Comparison of ENCODE assay signal across 27 cellular contexts in genomic region chr14:51610766-51611165, GRCh38. TPM values are rescaled to one million over a fixed set of nuclear protein-coding genes. Genes with fewer than 3 reads are reported as not detected.
DNase-seq lines count a peak whose midpoint lies in the region; FAIRE-seq and TF ChIP-seq lines count a peak whose summit lies in the region.
"Had no signal": no experiment of that assay in that cellular context is flagged by ENCODE, and none has a peak within 500 bp of the region (broad histone marks: within the 10 kb centered on the region; RNA-seq: fewer than 3 reads in every experiment).

No MANE protein-coding gene starts in this region.

- no peak for FAIRE-seq in H54 (lab: Jason Lieb, UNC)
- FAIRE-seq: A204.1, GM19239, RCC 7860 had no signal

- H3K27ac ChIP-seq in KMS-11 = no peak overlapping the region
- H3K27ac ChIP-seq in trophoblast cell (ENCODE audit: low read depth, low read length) = no peak overlapping the region
- H3K27ac ChIP-seq: C4-2B had no signal

- H2AFZ ChIP-seq in KMS-11 (ENCODE audit: low read depth) (no peak overlapping the region), trophoblast cell (ENCODE audit: insufficient read depth, low read length, poor library complexity) (no peak overlapping the region)

- WGBS in trophoblast cell (ENCODE audit: extremely low coverage, insufficient coverage, insufficient read length) = no CpG with 5 or more reads among the region's 1 CpG

- H2BK120ac ChIP-seq in trophoblast cell (ENCODE audit: insufficient read depth, low read length, poor library complexity) = no peak overlapping the region

- no peak overlapping the region for H3K4me3 ChIP-seq in KMS-11 (IDR thresholded peaks at IDR 0.05; ENCODE audit: insufficient read depth, low read depth, low read length)
- H3K4me3 ChIP-seq in adipocyte (ENCODE audit: low read length) = no peak overlapping the region
- no peak overlapping the region for H3K4me3 ChIP-seq in trophoblast cell (ENCODE audit: low read depth, low read length)

- no peak overlapping the region for H4K8ac ChIP-seq in trophoblast cell (ENCODE audit: low read depth, low read length)

- H3K9ac ChIP-seq in KMS-11 = no peak overlapping the region
- no peak overlapping the region for H3K9ac ChIP-seq in adipocyte (ENCODE audit: low read length)
- H3K9ac ChIP-seq in trophoblast cell (ENCODE audit: low read length) = no peak overlapping the region
- H3K9ac ChIP-seq: SK-N-SH had no signal

- no peak for TF ChIP-seq POLR2A in H54 (IDR thresholded peaks at IDR 0.05; ENCODE audit: low read depth, low read length)

- no peaks in the 10 kb centered on the region for H4K20me1 ChIP-seq in KMS-11 (ENCODE audit: insufficient read depth)

- no peak overlapping the region for H2BK12ac ChIP-seq in trophoblast cell (ENCODE audit: low read length)

- H3K4me2 ChIP-seq in KMS-11 (peak overlapping the region; percentile 15; the same call in 1 of the 2 replicates), trophoblast cell (ENCODE audit: low read length) (no peak overlapping the region)
- H3K4me2 ChIP-seq: SK-N-SH had no signal

- no peak overlapping the region for H3K23ac ChIP-seq in trophoblast cell (ENCODE audit: low read length)

- no peak overlapping the region for H4K91ac ChIP-seq in trophoblast cell (ENCODE audit: low read depth, low read length)

- H3K18ac ChIP-seq in trophoblast cell (ENCODE audit: low read length) = no peak overlapping the region

- H3K4ac ChIP-seq in trophoblast cell (ENCODE audit: low read depth, low read length) = no peak overlapping the region

- H3K79me2 ChIP-seq in KMS-11 (ENCODE audit: insufficient read depth, low read depth) (no peaks in the 10 kb centered on the region), trophoblast cell (ENCODE audit: control insufficient read depth, insufficient read depth, low read length, poor library complexity) (peaks cover 3% of the 10 kb centered on the region)

- no peaks in the 10 kb centered on the region for H3K9me3 ChIP-seq in adipocyte (ENCODE audit: control insufficient read depth, low read length)
- no peaks in the 10 kb centered on the region for H3K9me3 ChIP-seq in trophoblast cell (ENCODE audit: insufficient read depth, low read depth, low read length)
- H3K9me3 ChIP-seq: SK-N-SH had no signal

- H2BK5ac ChIP-seq in trophoblast cell (ENCODE audit: low read depth, low read length, poor library complexity) = no peak overlapping the region

- TF ChIP-seq CTCF in KMS-11 (conservative IDR thresholded peaks at IDR 0.05; ENCODE audit: low read depth, low read length) = no peak

- H3K79me1 ChIP-seq in trophoblast cell (ENCODE audit: low read length) = peaks cover 29% of the 10 kb centered on the region

- peaks cover 66% of the 10 kb centered on the region for H3K4me1 ChIP-seq in KMS-11 (ENCODE audit: low read depth, poor library complexity, severe bottlenecking)
- H3K4me1 ChIP-seq in adipocyte (ENCODE audit: control insufficient read depth, insufficient read depth, low read length) = peaks cover 17% of the 10 kb centered on the region
- H3K4me1 ChIP-seq in trophoblast cell (ENCODE audit: control insufficient read depth in 1 of 2, insufficient read depth in 2 of 2, low read length in 2 of 2) = peaks cover 16 to 31% of the 10 kb centered on the region in 2 experiments

- H2AK5ac ChIP-seq in trophoblast cell (ENCODE audit: low read length) = no peak overlapping the region

- H4K12ac ChIP-seq in trophoblast cell (ENCODE audit: low read depth, low read length) = no peak overlapping the region

- H3K14ac ChIP-seq in trophoblast cell (ENCODE audit: low read length) = no peak overlapping the region

- H3K27me3 ChIP-seq in KMS-11 (ENCODE audit: insufficient read depth, low read depth) (no peaks in the 10 kb centered on the region), adipocyte (replicated peaks; ENCODE audit: control insufficient read depth, insufficient read depth, low read length) (no peaks in the 10 kb centered on the region), trophoblast cell (ENCODE audit: insufficient read depth, low read length) (no peaks in the 10 kb centered on the region)

- H3K36me3 ChIP-seq in KMS-11 (ENCODE audit: insufficient read depth) = no peaks in the 10 kb centered on the region
- no peaks in the 10 kb centered on the region for H3K36me3 ChIP-seq in adipocyte (ENCODE audit: control insufficient read depth, insufficient read depth, low read length, severe bottlenecking)
- no peaks in the 10 kb centered on the region for H3K36me3 ChIP-seq in trophoblast cell (ENCODE audit: control insufficient read depth in 1 of 2, insufficient read depth in 2 of 2, low read length in 2 of 2)

- peak; percentile 38 for DNase-seq in adipocyte (ENCODE audit: low read depth)
- DNase-seq in fibroblast of peridontal ligament (ENCODE audit: extremely low read depth) = peak; percentile 86
- peak; percentile 77 for DNase-seq in stromal cell of bone marrow (ENCODE audit: low read depth)
- DNase-seq in NCI-H524 treated with DMSO at 0.1 percent for 48 hours (lab: John Stamatoyannopoulos, UW) = no peak
- no peak for DNase-seq in trophoblast cell
- DNase-seq in H54 (ENCODE audit: insufficient read length, low spot score) = no peak
- DNase-seq: Calu3; CD8-positive, alpha-beta memory T cell; DMS79 treated with DMSO at 0.1 percent for 48 hours; H7; KBM-7; NCI-H1092; NCI-H1436; NCI-H187; NCI-H2081 treated with DMSO at 0.1 percent for 48 hours; NCI-H2171; NCI-H226; NCI-H510A; NCI-H748 treated with DMSO at 0.1 percent for 48 hours; SIG-M5; SK-N-SH; SW 1271 had no signal

RNA-seq across cellular contexts. Expression of gene FRMD6, which starts 40.9 kb away (rescaled TPM):
- 105 and 107 TPM in 2 replicates for polyA plus RNA-seq in trophoblast cell (2013)

Comparison
In these comparisons a context has a peak if more than half of its experiments do, and no peak if none do; other contexts are left out.
1. DNase-seq: peak in adipocyte (single experiment), fibroblast of peridontal ligament (single experiment) and stromal cell of bone marrow (single experiment); none in NCI-H524 treated with DMSO at 0.1 percent for 48 hours (single experiment), trophoblast cell (0 of 2) and H54 (single experiment).